Comparison of ENCODE assay signal across 13 cellular contexts in genomic region chr14:52948039-52948438, GRCh38. TPM values are rescaled to one million over a fixed set of nuclear protein-coding genes. Genes with fewer than 3 reads are reported as not detected.
DNase-seq lines count a peak whose midpoint lies in the region; ATAC-seq and TF ChIP-seq lines count a peak whose summit lies in the region.
"Had no signal": no experiment of that assay in that cellular context is flagged by ENCODE, and none has a peak within 500 bp of the region (broad histone marks: within the 10 kb centered on the region; RNA-seq: fewer than 3 reads in every experiment).

No MANE protein-coding gene starts in this region.

- no peak overlapping the region for H3K4me3 Mint-ChIP-seq in stimulated activated memory B cell treated with anti-CD40 and anti-IgM and Interleukin-4, amounts not matched to agents 10 μg/mL and 1 μg/mL and 100 μg/mL, for 72 hours
- H3K4me3 Mint-ChIP-seq: activated naive CD8-positive, alpha-beta T cell treated with anti-CD3 and anti-CD28 coated beads, Interleukin-2, amount 10 ng/mL, durations not matched to agents 7 days and 5 days; naive thymus-derived CD8-positive, alpha-beta T cell; T-helper 2 cell treated with Interferon-gamma antibody and Interleukin-4, amounts not matched to agents 5 μg/mL and 100 μg/mL, for 36 hours had no signal

- no peaks in the 10 kb centered on the region for H3K36me3 Mint-ChIP-seq in stimulated activated memory B cell treated with anti-CD40 and anti-IgM and Interleukin-4, amounts not matched to agents 10 μg/mL and 1 μg/mL and 100 μg/mL, for 72 hours
- H3K36me3 Mint-ChIP-seq: activated naive CD8-positive, alpha-beta T cell treated with anti-CD3 and anti-CD28 coated beads, Interleukin-2, amount 10 ng/mL, durations not matched to agents 7 days and 5 days had no signal

- no peaks in the 10 kb centered on the region for H3F3A ChIP-seq in Loucy (ENCODE audit: low read depth)

- H3K4me3 ChIP-seq in AG04449 (ENCODE audit: low read depth, low read length) (peak overlapping the region; percentile 99), Loucy (ENCODE audit: low read length, poor library complexity, severe bottlenecking) (peak overlapping the region; percentile 11), fibroblast of pulmonary artery (replicated peaks; ENCODE audit: low read depth, low read length) (peak overlapping the region; percentile 99), osteoblast (ENCODE audit: insufficient read depth, low read length) (peak overlapping the region; percentile 79)

- no peaks in the 10 kb centered on the region for H3K27me3 ChIP-seq in Loucy (ENCODE audit: insufficient read depth, low read length, poor library complexity, severe bottlenecking)
- no peaks in the 10 kb centered on the region for H3K27me3 ChIP-seq in osteoblast (ENCODE audit: insufficient read depth, low read length)

- no peaks in the 10 kb centered on the region for H3K9me3 Mint-ChIP-seq in stimulated activated memory B cell treated with anti-CD40 and anti-IgM and Interleukin-4, amounts not matched to agents 10 μg/mL and 1 μg/mL and 100 μg/mL, for 72 hours
- H3K9me3 Mint-ChIP-seq: activated naive CD8-positive, alpha-beta T cell treated with anti-CD3 and anti-CD28 coated beads, Interleukin-2, amount 10 ng/mL, durations not matched to agents 7 days and 5 days; T-helper 2 cell treated with Interferon-gamma antibody and Interleukin-4, amounts not matched to agents 5 μg/mL and 100 μg/mL, for 36 hours had no signal

- CTCF ChIA-PET in AG04449 (lab: Yijun Ruan, JAX): interaction anchor here (1.0 to 2.3 kb wide), 4 partner anchors 10 to 107 kb away, joined by 3 to 14 read pairs (median 7); no protein-coding TSS in a partner anchor

- H3K4me2 ChIP-seq in Loucy (ENCODE audit: low read depth, low read length, poor library complexity, severe bottlenecking) (peak overlapping the region; percentile 82), osteoblast (ENCODE audit: insufficient read depth, low read length) (peak overlapping the region; percentile 83)

- ATAC-seq in HG03097 (IDR thresholded peaks at IDR 0.05; ENCODE audit: low FRiP score, unreplicated experiment) (no peak), HG02885 (IDR thresholded peaks at IDR 0.05; ENCODE audit: poor library complexity, unreplicated experiment) (no peak)
- no peak for ATAC-seq in stimulated activated memory B cell treated with anti-CD40 and anti-IgM and Interleukin-4, amounts not matched to agents 10 μg/mL and 1 μg/mL and 100 μg/mL, for 72 hours
- ATAC-seq: naive thymus-derived CD8-positive, alpha-beta T cell had no signal

- DNase-seq in AG04449 (ENCODE audit: low read depth, low spot score): no peak
- no peak for DNase-seq in fibroblast of pulmonary artery (ENCODE audit: low read depth)
- DNase-seq in osteoblast (ENCODE audit: insufficient read length, low spot score, missing footprints): peak; percentile 56
- no peak for DNase-seq in NCI-H2029 (lab: John Stamatoyannopoulos, UW)
- DNase-seq: activated naive CD8-positive, alpha-beta T cell treated with anti-CD3 and anti-CD28 coated beads, Interleukin-2, amount 10 ng/mL, durations not matched to agents 7 days and 5 days; naive thymus-derived CD8-positive, alpha-beta T cell; NCI-H1930 had no signal

- TF ChIP-seq CTCF in AG04449 (IDR thresholded peaks at IDR 0.05; ENCODE audit: insufficient read depth, low read length, missing control alignments) (no peak), Loucy (conservative IDR thresholded peaks at IDR 0.05; ENCODE audit: low read length) (no peak), fibroblast of pulmonary artery (IDR thresholded peaks at IDR 0.05; ENCODE audit: low read length, missing control alignments) (no peak), osteoblast (IDR thresholded peaks at IDR 0.05; ENCODE audit: extremely low read depth, low read depth, low read length) (no peak)

- H3K27me3 Mint-ChIP-seq in stimulated activated memory B cell treated with anti-CD40 and anti-IgM and Interleukin-4, amounts not matched to agents 10 μg/mL and 1 μg/mL and 100 μg/mL, for 72 hours: peaks cover 50% of the 10 kb centered on the region

- no peaks in the 10 kb centered on the region for H3K9me2 ChIP-seq in Loucy (replicated peaks; ENCODE audit: low read depth, low read length)

- POLR2A ChIA-PET in AG04449 (lab: Yijun Ruan, JAX): no interaction called here

- H3K27ac ChIP-seq in osteoblast (ENCODE audit: low read depth, low read length): peak overlapping the region; percentile 23
- H3K27ac ChIP-seq: C4-2B had no signal

- H2AFZ ChIP-seq in Loucy (ENCODE audit: low read length): no peak overlapping the region
- no peak overlapping the region for H2AFZ ChIP-seq in osteoblast (ENCODE audit: low read length)

- no peaks in the 10 kb centered on the region for H3K36me3 ChIP-seq in Loucy (ENCODE audit: insufficient read depth, low read length)
- peaks cover 37% of the 10 kb centered on the region for H3K36me3 ChIP-seq in osteoblast (ENCODE audit: insufficient read depth, low read length)

- no peak overlapping the region for H3K27ac Mint-ChIP-seq in stimulated activated memory B cell treated with anti-CD40 and anti-IgM and Interleukin-4, amounts not matched to agents 10 μg/mL and 1 μg/mL and 100 μg/mL, for 72 hours
- H3K27ac Mint-ChIP-seq: activated naive CD8-positive, alpha-beta T cell treated with anti-CD3 and anti-CD28 coated beads, Interleukin-2, amount 10 ng/mL, durations not matched to agents 7 days and 5 days; naive thymus-derived CD8-positive, alpha-beta T cell; T-helper 2 cell treated with Interferon-gamma antibody and Interleukin-4, amounts not matched to agents 5 μg/mL and 100 μg/mL, for 36 hours had no signal

- H4K20me1 ChIP-seq in Loucy (ENCODE audit: insufficient read depth, low read length, poor library complexity, severe bottlenecking) (no peaks in the 10 kb centered on the region), osteoblast (ENCODE audit: insufficient read depth, low read length) (peaks cover 71% of the 10 kb centered on the region)

- no peak overlapping the region for H3K9ac ChIP-seq in Loucy (ENCODE audit: low read depth, low read length, poor library complexity, severe bottlenecking)

- H3K79me2 ChIP-seq in Loucy (ENCODE audit: insufficient read depth, low read length) (peaks cover 10% of the 10 kb centered on the region; the same call in 1 of the 2 replicates), osteoblast (ENCODE audit: insufficient read depth, low read length) (peaks cover 82% of the 10 kb centered on the region)

- H3K9me3 ChIP-seq in Loucy (ENCODE audit: insufficient read depth, low read depth, low read length) (no peaks in the 10 kb centered on the region), osteoblast (ENCODE audit: low read depth, low read length) (no peaks in the 10 kb centered on the region)

- peaks cover 27% of the 10 kb centered on the region for H3K4me1 ChIP-seq in Loucy (ENCODE audit: insufficient read depth, low read length, poor library complexity, severe bottlenecking)
- H3K4me1 ChIP-seq in osteoblast (ENCODE audit: insufficient read depth, low read length): peaks cover 34% of the 10 kb centered on the region

- H3K4me1 Mint-ChIP-seq in stimulated activated memory B cell treated with anti-CD40 and anti-IgM and Interleukin-4, amounts not matched to agents 10 μg/mL and 1 μg/mL and 100 μg/mL, for 72 hours: peaks cover 23% of the 10 kb centered on the region

RNA-seq across cellular contexts. Expression of gene FERMT2, which starts 2.8 kb away (rescaled TPM):
- 220 and 280 TPM in 2 replicates for total RNA-seq in osteoblast

Comparison
In these comparisons a context has a peak if more than half of its experiments do, and no peak if none do; other contexts are left out.
1. H3K4me3 ChIP-seq: peak in every context shown above with its lines; median percentile 99 in AG04449; 99 in fibroblast of pulmonary artery; 79 in osteoblast; 11 in Loucy.